In the genomic region with DNA sequence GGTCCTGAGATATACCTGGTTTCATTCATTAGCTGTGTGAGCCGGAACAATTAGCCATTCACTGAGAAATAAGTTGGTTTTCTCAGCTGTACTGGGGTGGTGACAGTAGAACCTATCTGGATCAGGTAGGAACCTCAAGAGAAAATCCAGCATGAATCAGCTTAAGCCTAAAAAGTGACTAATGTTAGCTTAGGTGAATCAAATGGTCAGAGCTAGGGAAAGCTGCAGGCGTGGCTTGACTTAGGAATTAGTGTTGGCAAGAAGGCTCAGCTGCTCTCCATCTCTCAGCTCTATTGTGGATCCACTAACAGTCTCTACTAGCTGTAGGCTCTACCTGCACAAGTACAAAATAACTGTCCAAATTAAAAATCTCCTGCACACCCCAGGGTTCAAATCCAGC, we compare ENCODE assay signal across 28 cellular contexts.
"Had no signal": no experiment of that assay in that cellular context is flagged by ENCODE, and none has a peak within 500 bp of the region (broad histone marks: within the 10 kb centered on the region; RNA-seq: fewer than 3 reads in every experiment).

No MANE protein-coding gene starts in this region.

- H3K9me3 Mint-ChIP-seq: type B pancreatic cell had no signal

- H3K4me3 Mint-ChIP-seq: dendritic cell treated with granulocyte-macrophage colony-stimulating factor and Interleukin-4, amounts not matched to agents 40 ng/mL and 50 ng/mL, for 4 days; endodermal cell; naive thymus-derived CD4-positive, alpha-beta T cell; nephron progenitor cell; type B pancreatic cell had no signal

- H3K27me3 Mint-ChIP-seq: dendritic cell treated with granulocyte-macrophage colony-stimulating factor and Interleukin-4, amounts not matched to agents 40 ng/mL and 50 ng/mL, for 4 days; naive thymus-derived CD4-positive, alpha-beta T cell; type B pancreatic cell had no signal

- H3K4me1 Mint-ChIP-seq: endodermal cell; naive thymus-derived CD4-positive, alpha-beta T cell; nephron progenitor cell had no signal

- H3K4me3 ChIP-seq: colonic mucosa, gastrocnemius medialis, heart left ventricle, hepatocyte, prostate gland, right atrium auricular region, smooth muscle cell, testis, tibial artery had no signal

- ATAC-seq: gastrocnemius medialis; heart left ventricle; left lobe of liver; naive thymus-derived CD4-positive, alpha-beta T cell; sciatic nerve had no signal

- H3K27ac Mint-ChIP-seq: dendritic cell treated with granulocyte-macrophage colony-stimulating factor and Interleukin-4, amounts not matched to agents 40 ng/mL and 50 ng/mL, for 4 days; endodermal cell; naive thymus-derived CD4-positive, alpha-beta T cell; nephron progenitor cell; type B pancreatic cell had no signal

- H3K27ac ChIP-seq: colonic mucosa, gastrocnemius medialis, heart left ventricle, hepatocyte, prostate gland, right atrium auricular region, testis, tibial artery had no signal

- DNase-seq: colonic mucosa; effector CD8-positive, alpha-beta T cell; endodermal cell; erythroblast; gastrocnemius medialis; heart left ventricle; kidney; mesendoderm; midbrain; naive thymus-derived CD4-positive, alpha-beta T cell; nephron progenitor cell; nucleus accumbens; stimulated activated CD4-positive, alpha-beta T cell treated with anti-CD3 and anti-CD28 coated beads, Interleukin-12 subunit alpha, Interleukin-12 subunit beta, amount 100 ng/mL, for 4 hours; stimulated activated CD4-positive, alpha-beta T cell treated with anti-CD3 and anti-CD28 coated beads, Interleukin-1b, Interleukin-23, amount 100 ng/mL, for 48 hours; stimulated activated CD4-positive, alpha-beta T cell treated with anti-CD3 and anti-CD28 coated beads, Interleukin-4, amount 100 ng/mL, for 1 hour; stimulated activated CD8-positive, alpha-beta memory T cell treated with anti-CD3 and anti-CD28 coated beads, Interleukin-4, amount 100 ng/mL, for 48 hours; stimulated activated naive CD4-positive, alpha-beta T cell treated with Interleukin-2 at 50 U/mL for 16 hours; substantia nigra; testis; tibial artery had no signal
